In genomic region chr5:137659209-137659608, GRCh38 we compare ENCODE assay signal across 20 cellular contexts.
"Had no signal": no experiment of that assay in that cellular context is flagged by ENCODE, and none has a peak within 500 bp of the region (broad histone marks: within the 10 kb centered on the region; RNA-seq: fewer than 3 reads in every experiment).

No MANE protein-coding gene starts in this region.

- DNase-seq: Kasumi-1, MM.1S, NCI-H1092 treated with DMSO at 0.1 percent for 48 hours, NCI-H1436, NCI-H187, NCI-H2029, NCI-H2081 treated with DMSO at 0.1 percent for 48 hours, NCI-H2171, NCI-H226, NCI-H510A, NCI-H748 treated with DMSO at 0.1 percent for 48 hours, PC-3, SHP77, SK-N-SH, SW 1271 had no signal

- H3K9me3 ChIP-seq: SK-N-SH had no signal

- H3K27ac ChIP-seq: HL-60, KMS-11, RWPE1 had no signal

- ATAC-seq: K562, Panc1, PC-3 had no signal

- H3K4me3 ChIP-seq: K562 had no signal
